Comparison of ENCODE assay signal across 12 cellular contexts in the genomic region with DNA sequence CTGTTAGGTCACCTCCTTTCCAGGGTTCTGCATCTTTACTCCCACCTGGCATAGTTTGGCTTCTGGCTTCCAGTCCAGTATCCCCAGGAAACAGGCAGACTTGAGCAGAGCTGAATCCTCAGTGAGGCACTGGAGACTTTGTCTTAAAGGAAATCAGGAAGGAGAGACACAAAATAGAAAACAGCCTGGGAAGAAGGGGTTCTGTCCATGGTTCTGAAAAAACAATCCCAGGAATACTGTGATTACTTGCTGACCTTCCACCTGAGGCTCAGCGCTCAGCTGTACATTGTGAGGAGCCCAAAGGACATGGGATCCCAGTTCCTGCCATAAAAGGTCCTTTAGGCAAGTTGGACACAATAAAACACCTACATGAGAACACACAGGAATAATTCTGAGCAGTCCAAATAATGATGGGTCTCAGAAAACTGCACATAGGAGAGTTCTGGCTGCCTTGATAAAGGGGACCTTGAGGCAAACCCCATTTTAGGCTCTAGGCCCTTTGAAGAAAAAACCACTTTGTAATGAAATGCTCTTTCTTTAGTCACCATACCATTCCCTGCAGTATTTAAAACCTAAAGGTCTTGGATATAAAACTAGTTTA.
DNase-seq lines count a peak whose midpoint lies in the region; ATAC-seq and TF ChIP-seq lines count a peak whose summit lies in the region.
"Had no signal": no experiment of that assay in that cellular context is flagged by ENCODE, and none has a peak within 500 bp of the region (broad histone marks: within the 10 kb centered on the region; RNA-seq: fewer than 3 reads in every experiment).

No MANE protein-coding gene starts in this region.

- H3K9me3 ChIP-seq in GM23248 (ENCODE audit: low read depth) (no peaks in the 10 kb centered on the region), PC-3 (ENCODE audit: low read length) (no peaks in the 10 kb centered on the region), endodermal cell (ENCODE audit: control insufficient read depth, low read length) (no peaks in the 10 kb centered on the region), neural cell (ENCODE audit: low read length) (no peaks in the 10 kb centered on the region)

- no peaks in the 10 kb centered on the region for H3K9me2 ChIP-seq in GM23248 (ENCODE audit: insufficient read depth)
- no peaks in the 10 kb centered on the region for H3K9me2 ChIP-seq in PC-3 (replicated peaks; ENCODE audit: low read length)
- no peaks in the 10 kb centered on the region for H3K9me2 ChIP-seq in neural cell (ENCODE audit: insufficient read depth, low read length)

- H3K9ac ChIP-seq in GM23248 (no peak overlapping the region), PC-3 (ENCODE audit: low read length) (no peak overlapping the region), endodermal cell (ENCODE audit: extremely low read depth, low read length, poor library complexity, severe bottlenecking) (no peak overlapping the region), neural cell (ENCODE audit: low read length) (no peak overlapping the region)

- H3K27me3 ChIP-seq in GM23248 (replicated peaks; ENCODE audit: insufficient read depth) (no peaks in the 10 kb centered on the region), PC-3 (ENCODE audit: low read length) (peaks cover 21% of the 10 kb centered on the region), endodermal cell (ENCODE audit: control insufficient read depth, insufficient read depth, low read length, poor library complexity, severe bottlenecking) (peaks cover 1% of the 10 kb centered on the region), neural cell (ENCODE audit: insufficient read depth, low read depth, low read length) (no peaks in the 10 kb centered on the region)

- 58 to 62% methylated on average over 1 of the region's 1 CpG for WGBS in GM23248 (ENCODE audit: low coverage in 1 of 2, low lambda C conversion rate in 2 of 2, missing lambda C conversion rate in 2 of 2), 2 experiments
- 34% methylated on average over 1 of the region's 1 CpG; no CpG with 5 or more reads in 1 of the 2 experiments for WGBS in endodermal cell (ENCODE audit: insufficient coverage in 1 of 2, insufficient read length in 1 of 2), 2 experiments

- in situ Hi-C loops in GM23248 (cut with MboI): no loop called here

- no peak for ATAC-seq in PC-3
- no peak for ATAC-seq in GM18858 (IDR thresholded peaks at IDR 0.05; ENCODE audit: unreplicated experiment)
- no peak for ATAC-seq in HG02678 (IDR thresholded peaks at IDR 0.05; ENCODE audit: unreplicated experiment)

- no peaks in the 10 kb centered on the region for H3F3A ChIP-seq in GM23248 (ENCODE audit: insufficient read depth)
- H3F3A ChIP-seq in PC-3 (ENCODE audit: low read length, unreplicated experiment): no peaks in the 10 kb centered on the region
- H3F3A ChIP-seq in neural cell (ENCODE audit: insufficient read depth, low read length, poor library complexity, severe bottlenecking): no peaks in the 10 kb centered on the region

- peaks cover 10% of the 10 kb centered on the region for H3K27me3 Mint-ChIP-seq in endodermal cell (ENCODE audit: insufficient read depth)

- BruUV-seq in PC-3 (replicated peaks; lab: Mats Ljungman, UMichigan): no TSS peak

- H3K27ac ChIP-seq in GM23248 (no peak overlapping the region), PC-3 (ENCODE audit: low read length) (no peak overlapping the region), endodermal cell (ENCODE audit: low read depth, low read length) (no peak overlapping the region), neural cell (ENCODE audit: low read length) (no peak overlapping the region)

- H3K27ac Mint-ChIP-seq in endodermal cell: no peak overlapping the region
- H3K27ac Mint-ChIP-seq: stimulated activated naive CD8-positive, alpha-beta T cell treated with anti-CD3 and anti-CD28 coated beads, Interleukin-15, Interleukin-2, amounts not matched to agents 100 ng/mL and 50 ng/mL, for 24 hours had no signal

- H2AFZ ChIP-seq in GM23248 (no peak overlapping the region), PC-3 (ENCODE audit: low read length) (no peak overlapping the region), neural cell (ENCODE audit: low read depth, low read length) (no peak overlapping the region)

- DNase-seq in GM23248 (peak; percentile 29), PC-3 (peak; percentile 70), endodermal cell (peak; percentile 71), NCI-H82 (lab: John Stamatoyannopoulos, UW) (no peak), SKM-1 (lab: John Stamatoyannopoulos, UW; ENCODE audit: unreplicated experiment) (no peak)
- DNase-seq: activated CD4-positive, CD25-positive, alpha-beta regulatory T cell; CD8-positive, alpha-beta memory T cell; NCI-H1105 had no signal

- H3K36me3 Mint-ChIP-seq in endodermal cell (ENCODE audit: low read depth): no peaks in the 10 kb centered on the region
- H3K36me3 Mint-ChIP-seq: CD8-positive, alpha-beta memory T cell had no signal

- no peaks in the 10 kb centered on the region for H3K9me3 Mint-ChIP-seq in endodermal cell
- H3K9me3 Mint-ChIP-seq: stimulated activated naive CD8-positive, alpha-beta T cell treated with anti-CD3 and anti-CD28 coated beads, Interleukin-15, Interleukin-2, amounts not matched to agents 100 ng/mL and 50 ng/mL, for 24 hours had no signal

- CTCF ChIA-PET in PC-3 (lab: Charles Lee): no interaction called here

- no peaks in the 10 kb centered on the region for H3K79me2 ChIP-seq in GM23248 (ENCODE audit: insufficient read depth)
- H3K79me2 ChIP-seq in PC-3 (ENCODE audit: low read length): no peaks in the 10 kb centered on the region
- no peaks in the 10 kb centered on the region for H3K79me2 ChIP-seq in neural cell (replicated peaks; ENCODE audit: insufficient read depth, low read length)

- H4K20me1 ChIP-seq in GM23248 (ENCODE audit: insufficient read depth) (no peaks in the 10 kb centered on the region), PC-3 (ENCODE audit: low read length) (no peaks in the 10 kb centered on the region), neural cell (ENCODE audit: insufficient read depth) (no peaks in the 10 kb centered on the region)

- 0 out of 2 replicates have a peak, but pooled peaks cover 7% of the 10 kb centered on the region for H3K4me1 ChIP-seq in GM23248 (ENCODE audit: insufficient read depth)
- H3K4me1 ChIP-seq in PC-3 (ENCODE audit: insufficient read depth, low read length): peaks cover 37% of the 10 kb centered on the region
- no peaks in the 10 kb centered on the region for H3K4me1 ChIP-seq in endodermal cell (ENCODE audit: control insufficient read depth, insufficient read depth, low read length)

- peaks cover 7% of the 10 kb centered on the region for H3K4me1 Mint-ChIP-seq in endodermal cell
- H3K4me1 Mint-ChIP-seq: CD8-positive, alpha-beta memory T cell had no signal

- no peak for TF ChIP-seq EP300 in neural cell (conservative IDR thresholded peaks at IDR 0.05; ENCODE audit: poor library complexity, severe bottlenecking)

- intact Hi-C loops in PC-3 (cut with micrococcal nuclease): no loop called here

- no peak overlapping the region for H3K4me3 Mint-ChIP-seq in endodermal cell
- H3K4me3 Mint-ChIP-seq: CD8-positive, alpha-beta memory T cell; stimulated activated naive CD8-positive, alpha-beta T cell treated with anti-CD3 and anti-CD28 coated beads, Interleukin-15, Interleukin-2, amounts not matched to agents 100 ng/mL and 50 ng/mL, for 24 hours had no signal

- H3K36me3 ChIP-seq in GM23248 (ENCODE audit: low read depth): no peaks in the 10 kb centered on the region
- no peaks in the 10 kb centered on the region for H3K36me3 ChIP-seq in PC-3 (ENCODE audit: low read depth, low read length)
- no peaks in the 10 kb centered on the region for H3K36me3 ChIP-seq in endodermal cell (ENCODE audit: control insufficient read depth, insufficient read depth, low read length)
- no peaks in the 10 kb centered on the region for H3K36me3 ChIP-seq in neural cell (ENCODE audit: insufficient read depth, low read length)

- H3K4me2 ChIP-seq in GM23248 (ENCODE audit: unreplicated experiment) (no peak overlapping the region), PC-3 (ENCODE audit: low read length) (no peak overlapping the region; the same call in 1 of the 2 replicates), neural cell (ENCODE audit: low read length) (no peak overlapping the region)

- TF ChIP-seq CTCF in PC-3 (conservative IDR thresholded peaks at IDR 0.05; ENCODE audit: low read depth, low read length) (no peak), endodermal cell (conservative IDR thresholded peaks at IDR 0.05) (no peak), neural cell (IDR thresholded peaks at IDR 0.05; ENCODE audit: poor library complexity, severe bottlenecking) (no peak)

- H3K4me3 ChIP-seq in GM23248 (no peak overlapping the region), PC-3 (ENCODE audit: low read length) (no peak overlapping the region), endodermal cell (ENCODE audit: low read length) (no peak overlapping the region), neural cell (ENCODE audit: low read length) (no peak overlapping the region)

- POLR2A ChIA-PET in PC-3 (lab: Charles Lee; ENCODE audit: unreplicated experiment): no interaction called here

- no peak for TF ChIP-seq RAD21 in neural cell (conservative IDR thresholded peaks at IDR 0.05)

TF ChIP-seq in neural cell, 6 proteins besides CTCF, POLR2A, EP300 and RAD21:
- no peak for TF ChIP-seq TAF1 (IDR thresholded peaks at IDR 0.05; ENCODE audit: low read depth)
- TF ChIP-seq, protein P1, sequence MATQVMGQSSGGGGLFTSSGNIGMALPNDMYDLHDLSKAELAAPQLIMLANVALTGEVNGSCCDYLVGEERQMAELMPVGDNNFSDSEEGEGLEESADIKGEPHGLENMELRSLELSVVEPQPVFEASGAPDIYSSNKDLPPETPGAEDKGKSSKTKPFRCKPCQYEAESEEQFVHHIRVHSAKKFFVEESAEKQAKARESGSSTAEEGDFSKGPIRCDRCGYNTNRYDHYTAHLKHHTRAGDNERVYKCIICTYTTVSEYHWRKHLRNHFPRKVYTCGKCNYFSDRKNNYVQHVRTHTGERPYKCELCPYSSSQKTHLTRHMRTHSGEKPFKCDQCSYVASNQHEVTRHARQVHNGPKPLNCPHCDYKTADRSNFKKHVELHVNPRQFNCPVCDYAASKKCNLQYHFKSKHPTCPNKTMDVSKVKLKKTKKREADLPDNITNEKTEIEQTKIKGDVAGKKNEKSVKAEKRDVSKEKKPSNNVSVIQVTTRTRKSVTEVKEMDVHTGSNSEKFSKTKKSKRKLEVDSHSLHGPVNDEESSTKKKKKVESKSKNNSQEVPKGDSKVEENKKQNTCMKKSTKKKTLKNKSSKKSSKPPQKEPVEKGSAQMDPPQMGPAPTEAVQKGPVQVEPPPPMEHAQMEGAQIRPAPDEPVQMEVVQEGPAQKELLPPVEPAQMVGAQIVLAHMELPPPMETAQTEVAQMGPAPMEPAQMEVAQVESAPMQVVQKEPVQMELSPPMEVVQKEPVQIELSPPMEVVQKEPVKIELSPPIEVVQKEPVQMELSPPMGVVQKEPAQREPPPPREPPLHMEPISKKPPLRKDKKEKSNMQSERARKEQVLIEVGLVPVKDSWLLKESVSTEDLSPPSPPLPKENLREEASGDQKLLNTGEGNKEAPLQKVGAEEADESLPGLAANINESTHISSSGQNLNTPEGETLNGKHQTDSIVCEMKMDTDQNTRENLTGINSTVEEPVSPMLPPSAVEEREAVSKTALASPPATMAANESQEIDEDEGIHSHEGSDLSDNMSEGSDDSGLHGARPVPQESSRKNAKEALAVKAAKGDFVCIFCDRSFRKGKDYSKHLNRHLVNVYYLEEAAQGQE (IDR thresholded peaks at IDR 0.05; ENCODE audit: borderline replicate concordance): peak; percentile 22

Comparison
In these comparisons a context has a peak if more than half of its experiments do, and no peak if none do; other contexts are left out.
1. DNase-seq: peak in GM23248 (single experiment), PC-3 (single experiment) and endodermal cell (single experiment); none in NCI-H82 (single experiment) and SKM-1 (single experiment).